Comparison of ENCODE assay signal across 38 cellular contexts in genomic region chr1:180294711-180295110, GRCh38.
"Had no signal": no experiment of that assay in that cellular context is flagged by ENCODE, and none has a peak within 500 bp of the region (broad histone marks: within the 10 kb centered on the region; RNA-seq: fewer than 3 reads in every experiment).

No MANE protein-coding gene starts in this region.

- H3K27me3 ChIP-seq: ascending aorta, cardiac muscle cell had no signal

- H3K9me3 ChIP-seq: ascending aorta had no signal

- H3K9me3 Mint-ChIP-seq: activated CD4-positive, alpha-beta memory T cell treated with anti-CD3 and anti-CD28 coated beads for 36 hours; activated naive CD4-positive, alpha-beta T cell treated with anti-CD3 and anti-CD28 coated beads, Interleukin-2, amount 50 U/mL, for 24 hours; activated naive CD8-positive, alpha-beta T cell treated with anti-CD3 and anti-CD28 coated beads, Interleukin-2, amount 50 U/mL, for 24 hours; activated T-cell treated with anti-CD3 and anti-CD28 coated beads, Interleukin-2, amount 50 U/mL, for 4 hours; activated T-helper 1 cell treated with anti-CD3 and anti-CD28 coated beads, Interleukin-12 subunit alpha, Interleukin-12 subunit beta, Interleukin-2, Interleukin-4 antibody, amounts not matched to agents 30 ng/mL and 10 ng/mL and 1 ng/mL, durations not matched to agents 14 hours and 24 hours and 36 hours; activated T-helper 17 cell treated with anti-CD3 and anti-CD28 coated beads, Interleukin-2, amount 50 U/mL, for 72 hours; central memory CD8-positive, alpha-beta T cell had no signal

- H3K27me3 Mint-ChIP-seq: activated B cell treated with CpG ODN at 0.5 μM for 24 hours; activated CD4-positive, alpha-beta memory T cell treated with anti-CD3 and anti-CD28 coated beads for 36 hours; activated CD4-positive, alpha-beta T cell treated with anti-CD3 and anti-CD28 coated beads, Interleukin-2, amount 10 ng/mL, durations not matched to agents 24 days and 14 days; activated CD8-positive, alpha-beta T cell treated with anti-CD3 and anti-CD28 coated beads for 36 hours; activated naive CD4-positive, alpha-beta T cell treated with anti-CD3 and anti-CD28 coated beads, Interleukin-2, amount 10 ng/mL, durations not matched to agents 7 days and 5 days; activated naive CD4-positive, alpha-beta T cell treated with anti-CD3 and anti-CD28 coated beads, Interleukin-2, amount 50 U/mL, for 24 hours; activated naive CD8-positive, alpha-beta T cell; activated naive CD8-positive, alpha-beta T cell treated with anti-CD3 and anti-CD28 coated beads, Interleukin-2, amount 10 ng/mL, durations not matched to agents 7 days and 5 days; activated naive CD8-positive, alpha-beta T cell treated with anti-CD3 and anti-CD28 coated beads, Interleukin-2, amount 50 U/mL, for 24 hours; activated T-helper 17 cell treated with anti-CD3 and anti-CD28 coated beads, Interleukin-2, amount 50 U/mL, for 72 hours; brain; central memory CD8-positive, alpha-beta T cell; T-cell had no signal

- DNase-seq: activated B cell treated with CpG ODN at 0.5 μM for 24 hours; activated CD4-positive, alpha-beta memory T cell treated with anti-CD3 and anti-CD28 coated beads for 36 hours; activated CD4-positive, alpha-beta T cell treated with anti-CD3 and anti-CD28 coated beads for 4 hours; activated CD4-positive, alpha-beta T cell treated with anti-CD3 and anti-CD28 coated beads, Interleukin-2, amount 10 ng/mL, durations not matched to agents 24 days and 14 days; activated CD4-positive, alpha-beta T cell treated with anti-CD3 and anti-CD28 coated beads, Interleukin-2, amount 50 U/mL, for 1 hour; activated CD4-positive, alpha-beta T cell treated with anti-CD3 and anti-CD28 coated beads, Interleukin-2, amount 50 U/mL, for 4 hours; activated CD4-positive, CD25-positive, alpha-beta regulatory T cell treated with anti-CD3 and anti-CD28 coated beads, Interleukin-2, amount 50 U/mL, for 72 hours; activated CD8-positive, alpha-beta memory T cell treated with anti-CD3 and anti-CD28 coated beads, Interleukin-2, amount 50 U/mL, for 4 hours; activated CD8-positive, alpha-beta T cell treated with anti-CD3 and anti-CD28 coated beads for 36 hours; activated effector memory CD4-positive, alpha-beta T cell treated with anti-CD3 and anti-CD28 coated beads, Interleukin-2, amount 50 U/mL, for 16 hours; activated gamma-delta T cell treated with Interleukin-2 at 50 U/mL for 16 hours; activated naive CD4-positive, alpha-beta T cell; activated naive CD4-positive, alpha-beta T cell treated with anti-CD3 and anti-CD28 coated beads, Interleukin-2, amount 10 ng/mL, durations not matched to agents 7 days and 5 days; activated naive CD8-positive, alpha-beta T cell treated with anti-CD3 and anti-CD28 coated beads, Interleukin-2, amount 10 ng/mL, durations not matched to agents 7 days and 5 days; activated naive CD8-positive, alpha-beta T cell treated with anti-CD3 and anti-CD28 coated beads, Interleukin-2, amount 50 U/mL, for 24 hours; activated T-cell treated with anti-CD3 and anti-CD28 coated beads for 4 hours; activated T-cell treated with anti-CD3 and anti-CD28 coated beads, Interleukin-2, amount 50 U/mL, for 1 hour; activated T-cell treated with anti-CD3 and anti-CD28 coated beads, Interleukin-2, amount 50 U/mL, for 4 hours; activated T-cell treated with anti-CD3 and anti-CD28 coated beads, Interleukin-2, amount 50 U/mL, for 72 hours; amygdala; anterior cingulate cortex; caudate nucleus; cerebellar nuclear complex; T-cell; T-helper 2 cell; T-helper 9 cell; WERI-Rb-1 had no signal

- H3K27ac ChIP-seq: ascending aorta, cardiac muscle cell, WERI-Rb-1 had no signal

- H3K4me3 Mint-ChIP-seq: activated B cell treated with CpG ODN at 0.5 μM for 24 hours; activated CD4-positive, alpha-beta memory T cell treated with anti-CD3 and anti-CD28 coated beads for 36 hours; activated CD4-positive, alpha-beta T cell treated with anti-CD3 and anti-CD28 coated beads, Interleukin-2, amount 10 ng/mL, durations not matched to agents 24 days and 14 days; activated CD8-positive, alpha-beta T cell treated with anti-CD3 and anti-CD28 coated beads for 36 hours; activated naive CD4-positive, alpha-beta T cell treated with anti-CD3 and anti-CD28 coated beads, Interleukin-2, amount 10 ng/mL, durations not matched to agents 7 days and 5 days; activated naive CD4-positive, alpha-beta T cell treated with anti-CD3 and anti-CD28 coated beads, Interleukin-2, amount 50 U/mL, for 24 hours; activated naive CD8-positive, alpha-beta T cell; activated naive CD8-positive, alpha-beta T cell treated with anti-CD3 and anti-CD28 coated beads, Interleukin-2, amount 10 ng/mL, durations not matched to agents 7 days and 5 days; activated naive CD8-positive, alpha-beta T cell treated with anti-CD3 and anti-CD28 coated beads, Interleukin-2, amount 50 U/mL, for 24 hours; activated T-cell treated with anti-CD3 and anti-CD28 coated beads, Interleukin-2, amount 50 U/mL, for 4 hours; activated T-cell treated with anti-CD3 and anti-CD28 coated beads, Interleukin-2, amount 50 U/mL, for 72 hours; activated T-helper 1 cell treated with anti-CD3 and anti-CD28 coated beads, Interleukin-12 subunit alpha, Interleukin-12 subunit beta, Interleukin-2, Interleukin-4 antibody, amounts not matched to agents 30 ng/mL and 10 ng/mL and 1 ng/mL, durations not matched to agents 14 hours and 24 hours and 36 hours; activated T-helper 17 cell treated with anti-CD3 and anti-CD28 coated beads, Interleukin-2, amount 50 U/mL, for 72 hours; brain; central memory CD8-positive, alpha-beta T cell; T-cell; T-helper 2 cell treated with Interferon-gamma antibody and Interleukin-4, amounts not matched to agents 5 μg/mL and 100 μg/mL, for 36 hours had no signal

- H3K4me3 ChIP-seq: ascending aorta, cardiac muscle cell had no signal

- H3K4me1 ChIP-seq: ascending aorta had no signal

- H3K36me3 ChIP-seq: ascending aorta, cardiac muscle cell had no signal

- H3K27ac Mint-ChIP-seq: activated B cell treated with CpG ODN at 0.5 μM for 24 hours; activated CD4-positive, alpha-beta memory T cell treated with anti-CD3 and anti-CD28 coated beads for 36 hours; activated CD4-positive, alpha-beta T cell treated with anti-CD3 and anti-CD28 coated beads, Interleukin-2, amount 10 ng/mL, durations not matched to agents 24 days and 14 days; activated CD8-positive, alpha-beta T cell treated with anti-CD3 and anti-CD28 coated beads for 36 hours; activated naive CD4-positive, alpha-beta T cell treated with anti-CD3 and anti-CD28 coated beads, Interleukin-2, amount 10 ng/mL, durations not matched to agents 7 days and 5 days; activated naive CD4-positive, alpha-beta T cell treated with anti-CD3 and anti-CD28 coated beads, Interleukin-2, amount 50 U/mL, for 24 hours; activated naive CD8-positive, alpha-beta T cell; activated naive CD8-positive, alpha-beta T cell treated with anti-CD3 and anti-CD28 coated beads, Interleukin-2, amount 10 ng/mL, durations not matched to agents 7 days and 5 days; activated naive CD8-positive, alpha-beta T cell treated with anti-CD3 and anti-CD28 coated beads, Interleukin-2, amount 50 U/mL, for 24 hours; activated T-cell treated with anti-CD3 and anti-CD28 coated beads, Interleukin-2, amount 50 U/mL, for 72 hours; activated T-helper 1 cell treated with anti-CD3 and anti-CD28 coated beads, Interleukin-12 subunit alpha, Interleukin-12 subunit beta, Interleukin-2, Interleukin-4 antibody, amounts not matched to agents 30 ng/mL and 10 ng/mL and 1 ng/mL, durations not matched to agents 14 hours and 24 hours and 36 hours; activated T-helper 17 cell treated with anti-CD3 and anti-CD28 coated beads, Interleukin-2, amount 50 U/mL, for 72 hours; brain; T-cell; T-helper 2 cell treated with Interferon-gamma antibody and Interleukin-4, amounts not matched to agents 5 μg/mL and 100 μg/mL, for 36 hours had no signal

- ATAC-seq: activated CD8-positive, alpha-beta T cell treated with anti-CD3 and anti-CD28 coated beads for 36 hours; activated naive CD8-positive, alpha-beta T cell treated with anti-CD3 and anti-CD28 coated beads, Interleukin-2, amount 50 U/mL, for 24 hours; activated T-cell treated with anti-CD3 and anti-CD28 coated beads, Interleukin-2, amount 50 U/mL, for 4 hours; activated T-cell treated with anti-CD3 and anti-CD28 coated beads, Interleukin-2, amount 50 U/mL, for 72 hours; activated T-helper 17 cell treated with anti-CD3 and anti-CD28 coated beads, Interleukin-2, amount 50 U/mL, for 72 hours; T-cell had no signal

- H3K4me1 Mint-ChIP-seq: activated B cell treated with CpG ODN at 0.5 μM for 24 hours had no signal

- FAIRE-seq: bronchial epithelial cell, TTC549 had no signal
